ENCODE assay signal across 8 cellular contexts in the genomic region with DNA sequence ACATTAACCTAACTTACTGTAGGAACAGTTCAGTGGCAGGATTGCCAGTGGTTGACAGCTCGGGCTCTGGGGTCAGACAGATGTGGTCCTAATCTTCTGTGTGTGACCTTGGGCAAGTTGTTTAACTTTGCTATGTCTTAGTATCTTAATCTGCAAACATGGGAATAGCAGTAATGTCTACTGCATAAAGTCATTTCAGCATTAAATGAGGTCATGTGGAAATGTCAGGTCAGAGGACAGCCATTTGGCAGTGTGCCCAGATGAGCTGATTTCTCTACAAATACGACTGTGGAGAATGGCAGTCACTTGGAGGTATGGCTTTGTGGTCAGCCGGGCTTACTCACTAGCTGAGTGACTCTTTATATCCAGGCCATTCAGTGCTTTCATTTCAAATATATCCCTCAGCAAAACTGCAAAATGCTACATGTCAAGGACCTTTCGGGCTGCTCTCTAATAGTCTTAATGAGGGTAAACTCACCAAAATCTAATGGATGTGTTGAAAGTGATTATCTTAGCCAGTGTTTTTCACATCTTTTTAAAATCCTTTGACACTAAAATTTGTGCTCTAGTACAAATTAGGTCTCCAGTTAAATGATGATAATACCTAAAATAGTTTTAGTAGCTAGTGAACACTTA.
A peak's percentile ranks its signal among the peaks of the same experiment; 100 is the strongest.
DNase-seq lines count a peak whose midpoint lies in the region; ATAC-seq and FAIRE-seq lines count a peak whose summit lies in the region.

No MANE protein-coding gene starts in this region.

- H3K4me2 ChIP-seq in mesendoderm (ENCODE audit: low read length) = no peak overlapping the region

- no peak overlapping the region for H3K4me3 Mint-ChIP-seq in activated naive CD8-positive, alpha-beta T cell treated with anti-CD3 and anti-CD28 coated beads, Interleukin-2, amount 50 U/mL, for 24 hours

- no peak overlapping the region for H3K9ac ChIP-seq in mesendoderm (ENCODE audit: low read length)

- no peak overlapping the region for H3K4ac ChIP-seq in mesendoderm (ENCODE audit: low read depth, low read length)

- peak overlapping the region; percentile 57 for H3K27ac Mint-ChIP-seq in activated naive CD8-positive, alpha-beta T cell treated with anti-CD3 and anti-CD28 coated beads, Interleukin-2, amount 50 U/mL, for 24 hours

- peak; percentile 100 for FAIRE-seq in RCC 7860 (lab: Jason Lieb, UNC)

- DNase-seq in CD1c-positive myeloid dendritic cell (ENCODE audit: extremely low spot score) (peak; percentile 80), RCC 7860 (ENCODE audit: low spot score) (peak; percentile 100), iris pigment epithelial cell (ENCODE audit: low read depth) (peak; percentile 97), mesendoderm (no peak)
- DNase-seq in activated naive CD8-positive, alpha-beta T cell treated with anti-CD3 and anti-CD28 coated beads, Interleukin-2, amount 50 U/mL, for 24 hours = peak; percentile 80
- peak; percentile 58 to 72 for DNase-seq in stimulated activated CD8-positive, alpha-beta memory T cell treated with anti-CD3 and anti-CD28 coated beads, Interleukin-2, amount 100 ng/mL, for 48 hours (ENCODE audit: low read depth in 2 of 2)

- no peak overlapping the region for H2BK15ac ChIP-seq in mesendoderm (replicated peaks; ENCODE audit: low read depth)

- H3K27me3 Mint-ChIP-seq in activated naive CD8-positive, alpha-beta T cell treated with anti-CD3 and anti-CD28 coated beads, Interleukin-2, amount 50 U/mL, for 24 hours = no peaks in the 10 kb centered on the region

- H3K23ac ChIP-seq in mesendoderm (ENCODE audit: low read length) = no peak overlapping the region

- H3K27me3 ChIP-seq in mesendoderm (ENCODE audit: insufficient read depth, low read length, poor library complexity) = no peaks in the 10 kb centered on the region

- H3K4me1 Mint-ChIP-seq in activated naive CD8-positive, alpha-beta T cell treated with anti-CD3 and anti-CD28 coated beads, Interleukin-2, amount 50 U/mL, for 24 hours = peaks cover 16% of the 10 kb centered on the region

- no peak overlapping the region for H2BK120ac ChIP-seq in mesendoderm (ENCODE audit: low read depth, low read length)

- H3K18ac ChIP-seq in mesendoderm (ENCODE audit: low read length) = no peak overlapping the region

- no peaks in the 10 kb centered on the region for H3K79me2 ChIP-seq in mesendoderm (ENCODE audit: control insufficient read depth, insufficient read depth, low read length)

- H3K4me3 ChIP-seq in mesendoderm (ENCODE audit: low read length) = no peak overlapping the region

- H3K79me1 ChIP-seq in mesendoderm (ENCODE audit: low read length) = no peaks in the 10 kb centered on the region

- no peak overlapping the region for H4K5ac ChIP-seq in mesendoderm (ENCODE audit: low read length)

- ATAC-seq in GM19351 (IDR thresholded peaks at IDR 0.05; ENCODE audit: unreplicated experiment) (peak; percentile 92), HG03432 (IDR thresholded peaks at IDR 0.05; ENCODE audit: unreplicated experiment) (peak; percentile 87)
- ATAC-seq in activated naive CD8-positive, alpha-beta T cell treated with anti-CD3 and anti-CD28 coated beads, Interleukin-2, amount 50 U/mL, for 24 hours = peak; percentile 100

- H4K8ac ChIP-seq in mesendoderm (ENCODE audit: low read depth, low read length) = no peak overlapping the region

- no peaks in the 10 kb centered on the region for H3K36me3 Mint-ChIP-seq in activated naive CD8-positive, alpha-beta T cell treated with anti-CD3 and anti-CD28 coated beads, Interleukin-2, amount 50 U/mL, for 24 hours (ENCODE audit: low read depth)

- no peak overlapping the region for H3K27ac ChIP-seq in mesendoderm (ENCODE audit: low read depth, low read length)

- H3K9me3 Mint-ChIP-seq in activated naive CD8-positive, alpha-beta T cell treated with anti-CD3 and anti-CD28 coated beads, Interleukin-2, amount 50 U/mL, for 24 hours = no peaks in the 10 kb centered on the region

- H2BK5ac ChIP-seq in mesendoderm (ENCODE audit: low read length) = no peak overlapping the region

- H2AK5ac ChIP-seq in mesendoderm (ENCODE audit: low read length) = no peak overlapping the region

- no CpG with 5 or more reads among the region's 4 CpGs for WGBS in mesendoderm (ENCODE audit: extremely low coverage, insufficient coverage, low lambda C conversion rate)

- H3K4me1 ChIP-seq in mesendoderm (ENCODE audit: control insufficient read depth, low read depth, low read length) = no peaks in the 10 kb centered on the region

- H3K36me3 ChIP-seq in mesendoderm (ENCODE audit: control insufficient read depth, insufficient read depth, low read length) = no peaks in the 10 kb centered on the region

- H3K56ac ChIP-seq in mesendoderm (ENCODE audit: low read length) = no peak overlapping the region
